ENCODE assay signal across 12 cellular contexts in genomic region chr3:52047295-52047960, GRCh38. TPM values are rescaled to one million over a fixed set of nuclear protein-coding genes. Genes with fewer than 3 reads are reported as not detected.
DNase-seq lines count a peak whose midpoint lies in the region; ATAC-seq and TF ChIP-seq lines count a peak whose summit lies in the region.
"Had no signal": no experiment of that assay in that cellular context is flagged by ENCODE, and none has a peak within 500 bp of the region (broad histone marks: within the 10 kb centered on the region; RNA-seq: fewer than 3 reads in every experiment).

No MANE protein-coding gene starts in this region.

- H4K20me1 ChIP-seq in BLaER1 treated with 17β-estradiol and CSF1 and Interleukin-3, amounts not matched to agents 10 nM and 100 nM = peaks cover 4 to 41% (median 18%) of the 10 kb centered on the region in 11 experiments; a peak in 12 of 22 replicates

- TF ChIP-seq CTCF in WERI-Rb-1 (IDR thresholded peaks at IDR 0.05; ENCODE audit: low read depth, low read length) (no peak), heart left ventricle (IDR thresholded peaks at IDR 0.05) (no peak), psoas muscle (IDR thresholded peaks at IDR 0.05) (no peak), omental fat pad (IDR thresholded peaks at IDR 0.05) (no peak)

- DNase-seq in WERI-Rb-1 (no peak), heart left ventricle (no peak), psoas muscle (no peak), NCI-H2107 treated with DMSO at 0.1 percent for 48 hours (lab: John Stamatoyannopoulos, UW; ENCODE audit: unreplicated experiment) (no peak), omental fat pad (ENCODE audit: low spot score) (no peak), NCI-H187 treated with DMSO at 0.1 percent for 48 hours (lab: John Stamatoyannopoulos, UW) (no peak)
- DNase-seq in activated T-helper 1 cell treated with anti-CD3 and anti-CD28 coated beads, Interleukin-12 subunit alpha, Interleukin-12 subunit beta, Interleukin-2, Interleukin-4 antibody, amounts not matched to agents 30 ng/mL and 10 ng/mL and 1 ng/mL, durations not matched to agents 14 hours and 24 hours and 36 hours (ENCODE audit: low spot score) = no peak
- DNase-seq: activated effector memory CD4-positive, alpha-beta T cell treated with anti-CD3 and anti-CD28 coated beads, Interleukin-2, amount 50 U/mL, for 16 hours; H9 had no signal

- H3K27ac ChIP-seq in BLaER1 treated with 17β-estradiol and CSF1 and Interleukin-3, amounts not matched to agents 10 nM and 100 nM = peak overlapping the region in 7 of 11 experiments; percentile 9 to 47 (median 23); a peak in 8 of 22 replicates
- H3K27ac ChIP-seq in WERI-Rb-1 = peak overlapping the region; percentile 85
- H3K27ac ChIP-seq in heart left ventricle = peak overlapping the region in 11 of 12 donors; percentile 36 to 81 (median 64)
- peak overlapping the region; percentile 60 for H3K27ac ChIP-seq in psoas muscle

- no peak for TF ChIP-seq POLR2A in heart left ventricle (IDR thresholded peaks at IDR 0.05)

- no peaks in the 10 kb centered on the region for H3K27me3 ChIP-seq in BLaER1 treated with 17β-estradiol and CSF1 and Interleukin-3, amounts not matched to agents 10 nM and 100 nM
- H3K27me3 ChIP-seq in WERI-Rb-1 (ENCODE audit: insufficient read depth, low read depth, severe bottlenecking) (no peaks in the 10 kb centered on the region), heart left ventricle (no peaks in the 10 kb centered on the region), psoas muscle (ENCODE audit: insufficient read depth in 3 of 3, low read length in 2 of 3) (no peaks in the 10 kb centered on the region)
- H3K27me3 ChIP-seq: BE2C had no signal

- peaks cover 1% of the 10 kb centered on the region for H3K27me3 Mint-ChIP-seq in activated T-helper 1 cell treated with anti-CD3 and anti-CD28 coated beads, Interleukin-12 subunit alpha, Interleukin-12 subunit beta, Interleukin-2, Interleukin-4 antibody, amounts not matched to agents 30 ng/mL and 10 ng/mL and 1 ng/mL, durations not matched to agents 14 hours and 24 hours and 36 hours (ENCODE audit: insufficient read depth)

- no peak overlapping the region for H3K27ac Mint-ChIP-seq in activated T-helper 1 cell treated with anti-CD3 and anti-CD28 coated beads, Interleukin-12 subunit alpha, Interleukin-12 subunit beta, Interleukin-2, Interleukin-4 antibody, amounts not matched to agents 30 ng/mL and 10 ng/mL and 1 ng/mL, durations not matched to agents 14 hours and 24 hours and 36 hours

- H3K4me3 ChIP-seq in BLaER1 treated with 17β-estradiol and CSF1 and Interleukin-3, amounts not matched to agents 10 nM and 100 nM = no peak overlapping the region
- H3K4me3 ChIP-seq in WERI-Rb-1 (ENCODE audit: low read depth, low read length) (no peak overlapping the region), heart left ventricle (no peak overlapping the region), psoas muscle (no peak overlapping the region)

- intact Hi-C loops in heart left ventricle (cut with DNase I) (no loop called here), psoas muscle (cut with DNase I) (no loop called here)
- intact Hi-C loops in activated T-helper 1 cell treated with anti-CD3 and anti-CD28 coated beads, Interleukin-12 subunit alpha, Interleukin-12 subunit beta, Interleukin-2, Interleukin-4 antibody, amounts not matched to agents 30 ng/mL and 10 ng/mL and 1 ng/mL, durations not matched to agents 14 hours and 24 hours and 36 hours (cut with micrococcal nuclease) = no loop called here

- H3K36me3 ChIP-seq in BLaER1 treated with 17β-estradiol and CSF1 and Interleukin-3, amounts not matched to agents 10 nM and 100 nM = peaks cover 39 to 53% (median 45%) of the 10 kb centered on the region in 11 experiments
- H3K36me3 ChIP-seq in WERI-Rb-1 (peaks cover 42% of the 10 kb centered on the region), heart left ventricle (peaks cover 3 to 45% (median 42%) of the 10 kb centered on the region in 9 donors), psoas muscle (ENCODE audit: insufficient read depth in 1 of 2, low read depth in 1 of 2) (peaks cover 3 to 40% of the 10 kb centered on the region in 2 donors)

- H3K4me1 ChIP-seq in BLaER1 treated with 17β-estradiol and CSF1 and Interleukin-3, amounts not matched to agents 10 nM and 100 nM = peaks cover 51 to 86% (median 75%) of the 10 kb centered on the region in 10 experiments
- H3K4me1 ChIP-seq in heart left ventricle (peaks cover 10 to 69% (median 59%) of the 10 kb centered on the region in 12 donors), psoas muscle (peaks cover 37% of the 10 kb centered on the region)

- no peaks in the 10 kb centered on the region for H3K9me3 ChIP-seq in BLaER1 treated with 17β-estradiol and CSF1 and Interleukin-3, amounts not matched to agents 10 nM and 100 nM (replicated peaks in 1 of 11)
- no peaks in the 10 kb centered on the region for H3K9me3 ChIP-seq in WERI-Rb-1 (ENCODE audit: severe bottlenecking)
- H3K9me3 ChIP-seq in heart left ventricle = no peaks in the 10 kb centered on the region
- no peaks in the 10 kb centered on the region for H3K9me3 ChIP-seq in psoas muscle
- H3K9me3 ChIP-seq: BE2C had no signal

- H3K9me3 Mint-ChIP-seq in activated T-helper 1 cell treated with anti-CD3 and anti-CD28 coated beads, Interleukin-12 subunit alpha, Interleukin-12 subunit beta, Interleukin-2, Interleukin-4 antibody, amounts not matched to agents 30 ng/mL and 10 ng/mL and 1 ng/mL, durations not matched to agents 14 hours and 24 hours and 36 hours = no peaks in the 10 kb centered on the region
- H3K9me3 Mint-ChIP-seq: H9, nephron had no signal

- peak in 3 of 4 donors; percentile 25 to 33 (median 25) for ATAC-seq in heart left ventricle
- peak in 3 of 4 donors; percentile 14 to 19 (median 18) for ATAC-seq in psoas muscle
- no peak for ATAC-seq in omental fat pad (ENCODE audit: low FRiP score)

- H3K36me3 Mint-ChIP-seq in activated T-helper 1 cell treated with anti-CD3 and anti-CD28 coated beads, Interleukin-12 subunit alpha, Interleukin-12 subunit beta, Interleukin-2, Interleukin-4 antibody, amounts not matched to agents 30 ng/mL and 10 ng/mL and 1 ng/mL, durations not matched to agents 14 hours and 24 hours and 36 hours (ENCODE audit: low read depth) = peaks cover 22% of the 10 kb centered on the region

- H3K4me1 Mint-ChIP-seq in activated T-helper 1 cell treated with anti-CD3 and anti-CD28 coated beads, Interleukin-12 subunit alpha, Interleukin-12 subunit beta, Interleukin-2, Interleukin-4 antibody, amounts not matched to agents 30 ng/mL and 10 ng/mL and 1 ng/mL, durations not matched to agents 14 hours and 24 hours and 36 hours (ENCODE audit: low read depth) = peaks cover 9% of the 10 kb centered on the region

- peak overlapping the region in 9 of 11 experiments; percentile 10 to 43 (median 26); a peak in 14 of 22 replicates for H3K4me2 ChIP-seq in BLaER1 treated with 17β-estradiol and CSF1 and Interleukin-3, amounts not matched to agents 10 nM and 100 nM

- WGBS in heart left ventricle, 4 donors = 62 to 80% (median 74%) methylated on average over 3 to 20 of the region's 20 CpGs
- 71 to 79% (median 77%) methylated on average over 17 to 20 of the region's 20 CpGs for WGBS in psoas muscle, 3 donors

- no peak overlapping the region for H3K4me3 Mint-ChIP-seq in activated T-helper 1 cell treated with anti-CD3 and anti-CD28 coated beads, Interleukin-12 subunit alpha, Interleukin-12 subunit beta, Interleukin-2, Interleukin-4 antibody, amounts not matched to agents 30 ng/mL and 10 ng/mL and 1 ng/mL, durations not matched to agents 14 hours and 24 hours and 36 hours
- H3K4me3 Mint-ChIP-seq: H9, nephron had no signal

- H3K9ac ChIP-seq in BLaER1 treated with 17β-estradiol and CSF1 and Interleukin-3, amounts not matched to agents 10 nM and 100 nM = peak overlapping the region in 5 of 11 experiments; percentile 11 to 44 (median 37); a peak in 10 of 22 replicates

RNA-seq across cellular contexts. Expression of gene DUSP7, which starts 8.9 kb away (rescaled TPM):
- total RNA-seq in heart left ventricle (10 to 100 TPM; 14.5 to 33.2 (median 20.7) TPM), psoas muscle (10 to 100 TPM in 3 of 4 donors, 1 to 10 TPM in 1; 9.7 to 31.9 (median 17.1) TPM), omental fat pad (10 to 100 TPM in 3 of 4 donors, 1 to 10 TPM in 1; 5.5 to 22.2 (median 16.8) TPM)
- polyA plus RNA-seq in heart left ventricle (10 to 100 TPM in 1 of 2 donors, 1 to 10 TPM in 1; 9.2 to 26.1 TPM), psoas muscle (10 to 100 TPM in 2 of 3 donors, 1 to 10 TPM in 1; 7.4 to 27.6 (median 15.7) TPM)
- total RNA-seq in activated T-helper 1 cell treated with anti-CD3 and anti-CD28 coated beads, Interleukin-12 subunit alpha, Interleukin-12 subunit beta, Interleukin-2, Interleukin-4 antibody, amounts not matched to agents 30 ng/mL and 10 ng/mL and 1 ng/mL, durations not matched to agents 14 hours and 24 hours and 36 hours = 35.4 and 37.4 TPM in 2 replicates

RNA-seq across cellular contexts. Expression of gene RPL29, which starts 51.7 kb away (rescaled TPM):
- total RNA-seq in heart left ventricle (100 to 1,000 TPM; 515 to 986 (median 681) TPM), psoas muscle (1,000 to 10,000 TPM; 1,113 to 1,294 (median 1,226) TPM), omental fat pad (1,000 to 10,000 TPM; 1,723 to 2,189 (median 1,972) TPM)
- polyA plus RNA-seq in heart left ventricle (1,000 to 10,000 TPM; 1,354 to 1,405 TPM), psoas muscle (1,000 to 10,000 TPM; 2,395 to 2,767 (median 2,598) TPM)
- 1,590 and 1,596 TPM in 2 replicates for total RNA-seq in activated T-helper 1 cell treated with anti-CD3 and anti-CD28 coated beads, Interleukin-12 subunit alpha, Interleukin-12 subunit beta, Interleukin-2, Interleukin-4 antibody, amounts not matched to agents 30 ng/mL and 10 ng/mL and 1 ng/mL, durations not matched to agents 14 hours and 24 hours and 36 hours

Comparison
In these comparisons a context has a peak if more than half of its experiments do, and no peak if none do; other contexts are left out.
1. H3K27ac ChIP-seq: peak in every context shown above with its lines; median percentile 85 in WERI-Rb-1; 64 in heart left ventricle; 60 in psoas muscle; 23 in BLaER1 treated with 17β-estradiol and CSF1 and Interleukin-3, amounts not matched to agents 10 nM and 100 nM.